In the genomic region with DNA sequence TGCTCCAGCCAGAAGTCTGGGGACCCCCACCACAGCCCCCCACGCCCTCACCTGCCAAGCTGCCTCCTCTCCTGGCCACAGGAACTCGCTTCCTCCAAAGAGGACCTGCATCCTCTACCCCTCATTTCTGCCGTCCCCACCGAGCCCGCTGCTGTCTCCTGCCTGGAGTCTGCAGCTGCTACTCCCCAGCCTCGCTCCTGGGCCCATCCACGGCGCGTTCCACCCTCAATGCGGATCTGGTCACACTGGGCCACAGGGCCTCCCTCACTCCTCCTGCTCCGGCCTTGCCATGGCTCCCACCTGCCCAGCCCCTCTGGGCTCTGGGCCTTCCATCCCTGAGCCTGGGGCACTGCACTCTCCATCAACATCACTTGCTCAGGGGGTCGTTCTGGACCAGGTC, we compare ENCODE assay signal across 19 cellular contexts. TPM values are rescaled to one million over a fixed set of nuclear protein-coding genes. Genes with fewer than 3 reads are reported as not detected.
DNase-seq lines count a peak whose midpoint lies in the region; ATAC-seq, FAIRE-seq and TF ChIP-seq lines count a peak whose summit lies in the region.
"Had no signal": no experiment of that assay in that cellular context is flagged by ENCODE, and none has a peak within 500 bp of the region (broad histone marks: within the 10 kb centered on the region; RNA-seq: fewer than 3 reads in every experiment).

No MANE protein-coding gene starts in this region.

- peaks cover under 1 to 14% of the 10 kb centered on the region in 2 experiments; a peak in 2 of 4 replicates for H3K4me1 ChIP-seq in SK-N-SH (ENCODE audit: control insufficient read depth in 1 of 2, insufficient read depth in 2 of 2, low read depth in 1 of 2, low read length in 1 of 2)
- no peaks in the 10 kb centered on the region for H3K4me1 ChIP-seq in naive thymus-derived CD4-positive, alpha-beta T cell (ENCODE audit: control insufficient read depth in 2 of 2, insufficient read depth in 2 of 2, low read length in 2 of 2)

- intact Hi-C loops in naive thymus-derived CD4-positive, alpha-beta T cell (cut with micrococcal nuclease): no loop called here

- CTCF ChIA-PET in SK-N-SH (lab: Yijun Ruan, JAX): no interaction called here
- CTCF ChIA-PET in T-cell (lab: Charles Lee): no interaction called here
- CTCF ChIA-PET in naive thymus-derived CD4-positive, alpha-beta T cell (lab: Charles Lee): no interaction called here

- TF ChIP-seq RAD21 in SK-N-SH (IDR thresholded peaks at IDR 0.05; ENCODE audit: low read length): no peak

- H2AFZ ChIP-seq in SK-N-SH (ENCODE audit: low read depth): no peak overlapping the region

- no peak for FAIRE-seq in D721Med (lab: Jason Lieb, UNC)

- no peak overlapping the region for H3K9ac ChIP-seq in SK-N-SH

- DNase-seq in SK-N-SH: peak; percentile 17
- DNase-seq in T-cell: no peak
- no peak for DNase-seq in mesothelial cell of epicardium (ENCODE audit: low spot score in 2 of 2, unreplicated experiment in 2 of 2)
- no peak for DNase-seq in progenitor cell of endocrine pancreas (ENCODE audit: low spot score, unreplicated experiment)
- no peak for DNase-seq in naive thymus-derived CD4-positive, alpha-beta T cell
- DNase-seq in D721Med (ENCODE audit: insufficient read length, low spot score): no peak
- DNase-seq: CD4-positive, alpha-beta memory T cell; DMS79; H9; KG1; NCI-H1048; NCI-H146; NCI-H2081 treated with DMSO at 0.1 percent for 48 hours; NCI-H510A treated with DMSO at 0.1 percent for 48 hours; NCI-H82 had no signal

- no peak overlapping the region for H3K4me3 ChIP-seq in SK-N-SH (ENCODE audit: low read depth in 2 of 2, low read length in 1 of 2)
- no peak overlapping the region for H3K4me3 ChIP-seq in naive thymus-derived CD4-positive, alpha-beta T cell (ENCODE audit: low read length)

- H3K9me3 ChIP-seq in SK-N-SH: no peaks in the 10 kb centered on the region
- no peaks in the 10 kb centered on the region for H3K9me3 ChIP-seq in naive thymus-derived CD4-positive, alpha-beta T cell (ENCODE audit: control insufficient read depth in 2 of 3, low read length in 3 of 3)

- H3K9me2 ChIP-seq in SK-N-SH: no peaks in the 10 kb centered on the region

- H4K20me1 ChIP-seq in SK-N-SH (ENCODE audit: insufficient read depth): peaks cover 24% of the 10 kb centered on the region

- no peak overlapping the region for H3K4me2 ChIP-seq in SK-N-SH

- H3K4me1 Mint-ChIP-seq in T-cell (peaks cover 8 to 29% (median 16%) of the 10 kb centered on the region in 3 donors), mesothelial cell of epicardium (peaks cover 5% of the 10 kb centered on the region), progenitor cell of endocrine pancreas (ENCODE audit: low read depth) (peaks cover 2% of the 10 kb centered on the region)
- peaks cover 4 to 34% (median 11%) of the 10 kb centered on the region in 7 donors for H3K4me1 Mint-ChIP-seq in naive thymus-derived CD4-positive, alpha-beta T cell

- peaks cover 4% of the 10 kb centered on the region for H3F3A ChIP-seq in SK-N-SH (replicated peaks; ENCODE audit: insufficient read depth)

- H3K79me2 ChIP-seq in SK-N-SH (ENCODE audit: insufficient read depth): peaks cover 93% of the 10 kb centered on the region

- H3K9me3 Mint-ChIP-seq in T-cell (no peaks in the 10 kb centered on the region), mesothelial cell of epicardium (no peaks in the 10 kb centered on the region), progenitor cell of endocrine pancreas (ENCODE audit: low read depth) (no peaks in the 10 kb centered on the region)
- no peaks in the 10 kb centered on the region for H3K9me3 Mint-ChIP-seq in naive thymus-derived CD4-positive, alpha-beta T cell
- H3K9me3 Mint-ChIP-seq: CD4-positive, alpha-beta memory T cell; H9 had no signal

- H3K4me3 Mint-ChIP-seq in T-cell (no peak overlapping the region), mesothelial cell of epicardium (no peak overlapping the region), progenitor cell of endocrine pancreas (ENCODE audit: low read depth) (no peak overlapping the region)
- H3K4me3 Mint-ChIP-seq in naive thymus-derived CD4-positive, alpha-beta T cell: peak overlapping the region in 1 of 10 donors; percentile 16
- H3K4me3 Mint-ChIP-seq: B cell; CD4-positive, alpha-beta memory T cell had no signal

- POLR2A ChIA-PET in SK-N-SH (lab: Yijun Ruan, JAX): no interaction called here
- POLR2A ChIA-PET in T-cell (lab: Charles Lee): no interaction called here
- POLR2A ChIA-PET in naive thymus-derived CD4-positive, alpha-beta T cell (lab: Charles Lee): interaction anchor here (0.5 kb wide), 1 partner anchor 135 kb away, joined by 4 read pairs; no protein-coding TSS in a partner anchor

- H3K36me3 Mint-ChIP-seq in T-cell: peaks cover 8% of the 10 kb centered on the region
- H3K36me3 Mint-ChIP-seq in mesothelial cell of epicardium: peaks cover 29% of the 10 kb centered on the region
- peaks cover 16% of the 10 kb centered on the region for H3K36me3 Mint-ChIP-seq in progenitor cell of endocrine pancreas (ENCODE audit: insufficient read depth)
- peaks cover 0 to 18% (median 11%) of the 10 kb centered on the region in 5 donors for H3K36me3 Mint-ChIP-seq in naive thymus-derived CD4-positive, alpha-beta T cell

- no peaks in the 10 kb centered on the region for H3K27me3 ChIP-seq in SK-N-SH (ENCODE audit: insufficient read depth)
- no peaks in the 10 kb centered on the region for H3K27me3 ChIP-seq in naive thymus-derived CD4-positive, alpha-beta T cell (ENCODE audit: control insufficient read depth in 2 of 2, insufficient read depth in 2 of 2, low read length in 2 of 2)

- H3K27ac ChIP-seq in SK-N-SH (ENCODE audit: low read depth in 2 of 2, low read length in 1 of 2): no peak overlapping the region
- no peak overlapping the region for H3K27ac ChIP-seq in naive thymus-derived CD4-positive, alpha-beta T cell (ENCODE audit: low read depth, low read length)
- H3K27ac ChIP-seq: 22Rv1 had no signal

- H3K36me3 ChIP-seq in SK-N-SH (replicated peaks in 1 of 2; ENCODE audit: control insufficient read depth in 1 of 2, insufficient read depth in 2 of 2, low read length in 1 of 2): no peaks in the 10 kb centered on the region
- H3K36me3 ChIP-seq in naive thymus-derived CD4-positive, alpha-beta T cell (ENCODE audit: control insufficient read depth in 2 of 3, insufficient read depth in 3 of 3, low read length in 3 of 3): peaks cover 0 to 8% (median 0%) of the 10 kb centered on the region in 3 experiments

- TF ChIP-seq CTCF in SK-N-SH (IDR thresholded peaks at IDR 0.05) (no peak), mesothelial cell of epicardium (IDR thresholded peaks at IDR 0.05; ENCODE audit: unreplicated experiment) (no peak), progenitor cell of endocrine pancreas (IDR thresholded peaks at IDR 0.05; ENCODE audit: unreplicated experiment) (no peak), D721Med (IDR thresholded peaks at IDR 0.05; ENCODE audit: insufficient read depth, missing control alignments) (no peak)

- TF ChIP-seq EP300 in SK-N-SH (IDR thresholded peaks at IDR 0.05; ENCODE audit: borderline replicate concordance in 1 of 2, low read depth in 1 of 2, low read length in 1 of 2): no peak

- H3K27me3 Mint-ChIP-seq in T-cell (no peaks in the 10 kb centered on the region), mesothelial cell of epicardium (ENCODE audit: low read depth) (no peaks in the 10 kb centered on the region), progenitor cell of endocrine pancreas (no peaks in the 10 kb centered on the region)
- H3K27me3 Mint-ChIP-seq in naive thymus-derived CD4-positive, alpha-beta T cell: no peaks in the 10 kb centered on the region
- H3K27me3 Mint-ChIP-seq: B cell; CD4-positive, alpha-beta memory T cell had no signal

- 96% methylated on average over 3 of the region's 12 CpGs for WGBS in SK-N-SH (ENCODE audit: low lambda C conversion rate)

- no peak for ATAC-seq in SK-N-SH treated with all-trans-retinoic acid at 6 μM for 48 hours
- ATAC-seq in T-cell (replicated peaks in 1 of 4): no peak
- ATAC-seq in naive thymus-derived CD4-positive, alpha-beta T cell: no peak
- ATAC-seq in HG03439 (IDR thresholded peaks at IDR 0.05; ENCODE audit: unreplicated experiment): no peak

- H3K27ac Mint-ChIP-seq in T-cell: peak overlapping the region; percentile 19 to 22
- peak overlapping the region; percentile 25 for H3K27ac Mint-ChIP-seq in mesothelial cell of epicardium
- peak overlapping the region; percentile 54 for H3K27ac Mint-ChIP-seq in progenitor cell of endocrine pancreas
- H3K27ac Mint-ChIP-seq in naive thymus-derived CD4-positive, alpha-beta T cell: peak overlapping the region in 4 of 9 donors; percentile 10 to 67 (median 45)
- H3K27ac Mint-ChIP-seq: B cell had no signal

TF ChIP-seq in SK-N-SH, 30 proteins besides CTCF, POLR2A, EP300 and RAD21 (continues in another document):
- TF ChIP-seq RFX5 (IDR thresholded peaks at IDR 0.05; ENCODE audit: low read length) (no peak), RXRA (IDR thresholded peaks at IDR 0.05; ENCODE audit: borderline replicate concordance, low read depth) (no peak), TEAD4 (IDR thresholded peaks at IDR 0.05; ENCODE audit: borderline replicate concordance, insufficient read depth) (no peak), TCF12 (IDR thresholded peaks at IDR 0.05) (no peak)

TF ChIP-seq in SK-N-SH treated with all-trans-retinoic acid at 6 μM for 48 hours, 23 proteins besides CTCF, POLR2A, EP300 and RAD21 (continues in another document):
- TF ChIP-seq RARB (CRISPR knock-in tag; IDR thresholded peaks at IDR 0.05) (no peak), ESRRG (CRISPR knock-in tag; IDR thresholded peaks at IDR 0.05) (no peak), ZNF565 (CRISPR knock-in tag; conservative IDR thresholded peaks at IDR 0.05; ENCODE audit: low read depth) (no peak), CSDC2 (CRISPR knock-in tag; IDR thresholded peaks at IDR 0.05) (no peak), ZFP3 (CRISPR knock-in tag; IDR thresholded peaks at IDR 0.05) (no peak), SNAI2 (CRISPR knock-in tag; IDR thresholded peaks at IDR 0.05) (no peak)

RNA-seq across cellular contexts. Expression of a gene that starts 4.3 kb away (rescaled TPM):
- 54.4 and 66.8 TPM in 2 replicates for polyA plus RNA-seq in SK-N-SH (2012; rRNA removed)
- polyA plus RNA-seq in SK-N-SH (2012; cell fraction: cytosol; rRNA removed): 21.2 and 45.9 TPM in 2 replicates
- polyA plus RNA-seq in SK-N-SH (2012; cell fraction: nucleus; rRNA removed): 64.3 and 71.6 TPM in 2 replicates
- total RNA-seq in T-cell (10 to 100 TPM; 52.2 to 79.8 (median 73.6) TPM), mesothelial cell of epicardium (112 to 118 TPM (median 114 TPM) in 3 replicates), progenitor cell of endocrine pancreas (115 and 125 TPM in 2 replicates)
- total RNA-seq in naive thymus-derived CD4-positive, alpha-beta T cell: 10 to 100 TPM; 53.0 to 70.8 (median 67.5) TPM
- 1 to 10 TPM; 5.2 to 6.5 TPM for polyA plus RNA-seq in naive thymus-derived CD4-positive, alpha-beta T cell

RNA-seq across cellular contexts. Expression of a gene that starts 39.9 kb away (rescaled TPM):
- polyA plus RNA-seq in SK-N-SH (2012; rRNA removed): 58.9 and 65.4 TPM in 2 replicates
- polyA plus RNA-seq in SK-N-SH (2012; cell fraction: cytosol; rRNA removed): 32.5 and 45.8 TPM in 2 replicates
- polyA plus RNA-seq in SK-N-SH (2012; cell fraction: nucleus; rRNA removed): 109 and 141 TPM in 2 replicates
- total RNA-seq in T-cell: 100 to 1,000 TPM; 196 to 242 (median 234) TPM
- 92.6 to 97.1 TPM (median 95.9 TPM) in 3 replicates for total RNA-seq in mesothelial cell of epicardium
- total RNA-seq in progenitor cell of endocrine pancreas: 145 and 163 TPM in 2 replicates
- 100 to 1,000 TPM; 190 to 347 (median 238) TPM for total RNA-seq in naive thymus-derived CD4-positive, alpha-beta T cell
- polyA plus RNA-seq in naive thymus-derived CD4-positive, alpha-beta T cell: 10 to 100 TPM; 28.8 to 52.9 TPM
